Comparison of ENCODE assay signal across 8 cellular contexts in the genomic region with DNA sequence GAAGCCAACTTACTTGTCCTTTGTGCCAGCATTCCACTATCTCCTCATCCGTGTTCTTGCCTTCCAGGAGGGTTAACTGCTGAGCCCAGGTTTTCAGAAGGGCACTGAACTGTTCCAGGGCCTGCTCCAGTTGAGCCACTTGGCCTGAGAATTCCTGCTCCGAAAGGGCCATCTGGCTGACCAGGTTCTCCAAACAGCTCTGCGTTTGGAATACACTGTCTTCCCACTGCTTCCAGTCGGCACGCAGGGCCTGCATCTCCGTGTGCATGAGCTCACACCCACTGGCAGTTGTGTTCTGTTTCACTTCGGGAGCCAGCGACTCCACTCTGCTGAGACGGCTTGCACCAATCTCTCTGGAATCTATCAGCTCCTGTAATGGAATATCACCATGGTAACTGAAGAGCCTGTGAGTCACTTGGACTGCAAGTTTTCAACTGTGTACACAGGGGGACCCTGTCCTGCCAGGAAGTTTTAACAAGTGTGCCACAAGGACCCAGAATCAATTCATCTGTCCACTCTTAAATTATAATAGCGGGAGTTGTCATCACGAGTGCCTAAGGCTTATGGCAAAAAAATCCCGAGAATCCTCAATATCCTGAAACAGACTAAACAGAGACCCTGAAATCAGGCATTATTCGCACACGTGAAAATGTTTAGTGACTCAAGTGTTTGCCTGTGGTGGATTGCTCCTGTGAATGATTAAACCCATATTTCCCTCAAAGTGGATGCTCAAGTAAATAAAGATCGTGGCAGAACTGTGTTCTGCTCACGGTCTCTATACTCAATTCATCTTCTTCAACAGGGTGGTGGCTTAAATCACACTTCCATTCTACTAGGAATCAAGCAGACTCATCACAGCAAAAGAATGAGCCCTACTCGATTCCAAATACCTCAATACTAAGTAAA.
DNase-seq lines count a peak whose midpoint lies in the region; ATAC-seq lines count a peak whose summit lies in the region.

No MANE protein-coding gene starts in this region.

- in situ Hi-C loops in GM23248 (cut with MboI) = no loop called here

- H3F3A ChIP-seq in GM23248 (ENCODE audit: insufficient read depth) = peaks cover 40% of the 10 kb centered on the region

- DNase-seq in GM23248 (peak; percentile 98), amniotic epithelial cell (ENCODE audit: low read depth) (peak; percentile 90), cardiac septum (ENCODE audit: low spot score) (peak; percentile 82), posterior cingulate gyrus (peak; percentile 50 to 93 (median 61))
- DNase-seq in stimulated activated naive CD8-positive, alpha-beta T cell treated with anti-CD3 and anti-CD28 coated beads, Interleukin-15, Interleukin-2, amounts not matched to agents 100 U/mL and 50 U/mL, for 24 hours = no peak
- DNase-seq in stimulated activated CD4-positive, alpha-beta T cell treated with anti-CD3 and anti-CD28 coated beads, Interleukin-2, amount 100 ng/mL, for 24 hours = no peak
- DNase-seq in stimulated activated CD4-positive, alpha-beta T cell treated with anti-CD3 and anti-CD28 coated beads, Interleukin-1b, Interleukin-23, amount 100 ng/mL, for 48 hours = no peak

- H3K4me3 ChIP-seq in GM23248 = peak overlapping the region; percentile 91

- no peaks in the 10 kb centered on the region for H4K20me1 ChIP-seq in GM23248 (ENCODE audit: insufficient read depth)

- 0 to 1% methylated on average over 17 of the region's 17 CpGs for WGBS in GM23248 (ENCODE audit: low coverage in 1 of 2, low lambda C conversion rate in 2 of 2, missing lambda C conversion rate in 2 of 2), 2 experiments

- H3K9me3 ChIP-seq in GM23248 (ENCODE audit: low read depth) = no peaks in the 10 kb centered on the region

- H3K4me1 ChIP-seq in GM23248 (ENCODE audit: insufficient read depth) = peaks cover 33% of the 10 kb centered on the region

- peak overlapping the region; percentile 99 for H3K9ac ChIP-seq in GM23248

- H3K27me3 ChIP-seq in GM23248 (replicated peaks; ENCODE audit: insufficient read depth) = no peaks in the 10 kb centered on the region

- H2AFZ ChIP-seq in GM23248 = peak overlapping the region; percentile 46

- no peak for ATAC-seq in stimulated activated naive CD8-positive, alpha-beta T cell treated with anti-CD3 and anti-CD28 coated beads, Interleukin-15, Interleukin-2, amounts not matched to agents 100 U/mL and 50 U/mL, for 24 hours
- no peak for ATAC-seq in GM18861 (IDR thresholded peaks at IDR 0.05; ENCODE audit: unreplicated experiment)

- intact Hi-C loops in cardiac septum (cut with DNase I) = no loop called here
- intact Hi-C loops in posterior cingulate gyrus (cut with DNase I) = no loop called here

- peak overlapping the region; percentile 100 for H3K27ac ChIP-seq in GM23248

- 0 out of 2 replicates have a peak, but pooled peaks cover 7% of the 10 kb centered on the region for H3K36me3 ChIP-seq in GM23248 (ENCODE audit: low read depth)

- peaks cover 38% of the 10 kb centered on the region for H3K79me2 ChIP-seq in GM23248 (ENCODE audit: insufficient read depth)

- H3K4me2 ChIP-seq in GM23248 (ENCODE audit: unreplicated experiment) = peak overlapping the region; percentile 95

- H3K9me2 ChIP-seq in GM23248 (ENCODE audit: insufficient read depth) = no peaks in the 10 kb centered on the region

Comparison
In these comparisons a context has a peak if more than half of its experiments do, and no peak if none do; other contexts are left out.
1. DNase-seq: peak in GM23248 (single experiment), amniotic epithelial cell (single experiment), cardiac septum (single experiment) and posterior cingulate gyrus (10 of 10); none in stimulated activated naive CD8-positive, alpha-beta T cell treated with anti-CD3 and anti-CD28 coated beads, Interleukin-15, Interleukin-2, amounts not matched to agents 100 U/mL and 50 U/mL, for 24 hours (single experiment), stimulated activated CD4-positive, alpha-beta T cell treated with anti-CD3 and anti-CD28 coated beads, Interleukin-2, amount 100 ng/mL, for 24 hours (0 of 2) and stimulated activated CD4-positive, alpha-beta T cell treated with anti-CD3 and anti-CD28 coated beads, Interleukin-1b, Interleukin-23, amount 100 ng/mL, for 48 hours (single experiment).